Comparison of ENCODE assay signal across 9 cellular contexts in genomic region chrX:39427492-39428289, GRCh38.
A peak's percentile ranks its signal among the peaks of the same experiment; 100 is the strongest.
DNase-seq lines count a peak whose midpoint lies in the region; ATAC-seq and TF ChIP-seq lines count a peak whose summit lies in the region.
"Had no signal": no experiment of that assay in that cellular context is flagged by ENCODE, and none has a peak within 500 bp of the region (broad histone marks: within the 10 kb centered on the region; RNA-seq: fewer than 3 reads in every experiment).

No MANE protein-coding gene starts in this region.

- TF ChIP-seq CTCF in fibroblast of lung (conservative IDR thresholded peaks at IDR 0.05 in 1 of 2, IDR thresholded peaks at IDR 0.05 in 1 of 2; ENCODE audit: low read depth in 1 of 2, low read length in 2 of 2) = no peak

- peaks cover 0 to 4% of the 10 kb centered on the region in 2 donors for H3K27me3 Mint-ChIP-seq in T-cell
- H3K27me3 Mint-ChIP-seq: B cell had no signal

- H3K4me1 Mint-ChIP-seq in T-cell = peaks cover 16 to 43% (median 20%) of the 10 kb centered on the region in 3 donors

- no peak overlapping the region for H3K4me2 ChIP-seq in fibroblast of lung (ENCODE audit: extremely low read depth, insufficient read depth, low read length)

- no peaks in the 10 kb centered on the region for H3K9me3 ChIP-seq in fibroblast of lung (ENCODE audit: control insufficient read depth, insufficient read depth, low read depth, low read length)

- no peaks in the 10 kb centered on the region for H4K20me1 ChIP-seq in fibroblast of lung (ENCODE audit: control insufficient read depth, extremely low read depth, insufficient read depth, low read length)

- DNase-seq in activated CD8-positive, alpha-beta memory T cell treated with anti-CD3 and anti-CD28 coated beads for 24 hours = peak; percentile 67
- DNase-seq in activated CD8-positive, alpha-beta memory T cell treated with anti-CD3 and anti-CD28 coated beads, Interleukin-2, amount 50 U/mL, for 48 hours = no peak
- peak in 18 of 34 experiments; percentile 1 to 36 (median 12) for DNase-seq in T-cell
- peak; percentile 36 to 69 for DNase-seq in fibroblast of lung (ENCODE audit: low read depth in 2 of 2)
- DNase-seq in stimulated activated CD8-positive, alpha-beta memory T cell treated with anti-CD3 and anti-CD28 coated beads, Interleukin-4, amount 100 ng/mL, for 48 hours = peak; percentile 62
- DNase-seq in SK-N-DZ (ENCODE audit: low spot score) = no peak
- DNase-seq in HUDEP-2 (lab: John Stamatoyannopoulos, UW; ENCODE audit: unreplicated experiment in 76 of 76) = no peak
- DNase-seq in NCI-H510A (lab: John Stamatoyannopoulos, UW) = no peak

- peak overlapping the region in 1 of 3 donors; percentile 38 for H3K4me3 Mint-ChIP-seq in T-cell
- H3K4me3 Mint-ChIP-seq: B cell had no signal

- no peaks in the 10 kb centered on the region for H3K4me1 ChIP-seq in fibroblast of lung (ENCODE audit: control insufficient read depth, extremely low read depth, insufficient read depth, low read length)

- H3K27me3 ChIP-seq in fibroblast of lung (ENCODE audit: control insufficient read depth, insufficient read depth, low read length) = no peaks in the 10 kb centered on the region

- no peak overlapping the region for H2AFZ ChIP-seq in fibroblast of lung (ENCODE audit: low read length)

- H3K27ac Mint-ChIP-seq in T-cell = peak overlapping the region; percentile 84 to 86
- H3K27ac Mint-ChIP-seq: B cell had no signal

- peak; percentile 61 to 78 (median 72) for ATAC-seq in T-cell (replicated peaks in 1 of 4)

- no peaks in the 10 kb centered on the region for H3K79me2 ChIP-seq in fibroblast of lung (ENCODE audit: control insufficient read depth, insufficient read depth, low read length)

- H3K9ac ChIP-seq in fibroblast of lung (ENCODE audit: insufficient read depth, low read length) = no peak overlapping the region

- CTCF ChIA-PET in T-cell (lab: Charles Lee) = no interaction called here

- POLR2A ChIA-PET in T-cell (lab: Charles Lee) = no interaction called here

- no peak overlapping the region for H3K4me3 ChIP-seq in fibroblast of lung (replicated peaks in 1 of 4; ENCODE audit: control extremely low read depth in 1 of 4, insufficient read depth in 1 of 4, low read depth in 3 of 4, low read length in 4 of 4)

- no peaks in the 10 kb centered on the region for H3K36me3 Mint-ChIP-seq in T-cell

- no peaks in the 10 kb centered on the region for H3K9me3 Mint-ChIP-seq in T-cell

- H3K36me3 ChIP-seq in fibroblast of lung (ENCODE audit: control insufficient read depth, insufficient read depth, low read length) = no peaks in the 10 kb centered on the region

- H3K27ac ChIP-seq in fibroblast of lung (ENCODE audit: insufficient read depth, low read length) = no peak overlapping the region

Comparison
In these comparisons a context has a peak if more than half of its experiments do, and no peak if none do; other contexts are left out.
1. DNase-seq: peak in activated CD8-positive, alpha-beta memory T cell treated with anti-CD3 and anti-CD28 coated beads for 24 hours (single experiment), T-cell (18 of 34), fibroblast of lung (2 of 2) and stimulated activated CD8-positive, alpha-beta memory T cell treated with anti-CD3 and anti-CD28 coated beads, Interleukin-4, amount 100 ng/mL, for 48 hours (single experiment); none in activated CD8-positive, alpha-beta memory T cell treated with anti-CD3 and anti-CD28 coated beads, Interleukin-2, amount 50 U/mL, for 48 hours (single experiment), SK-N-DZ (single experiment), HUDEP-2 (0 of 76) and NCI-H510A (single experiment).